Comparison of ENCODE assay signal across 8 cellular contexts in genomic region chr6:158870418-158870957, GRCh38. TPM values are rescaled to one million over a fixed set of nuclear protein-coding genes. Genes with fewer than 3 reads are reported as not detected.
DNase-seq lines count a peak whose midpoint lies in the region; ATAC-seq and TF ChIP-seq lines count a peak whose summit lies in the region.

No MANE protein-coding gene starts in this region.

- peak overlapping the region; percentile 80 for H2AK5ac ChIP-seq in trophoblast cell (ENCODE audit: low read length)

- peak overlapping the region; percentile 95; the same call in 1 of the 2 replicates for H2AFZ ChIP-seq in SK-N-SH (ENCODE audit: low read depth)
- no peak overlapping the region for H2AFZ ChIP-seq in trophoblast cell (ENCODE audit: insufficient read depth, low read length, poor library complexity)

- no peaks in the 10 kb centered on the region for H3K79me2 ChIP-seq in SK-N-SH (ENCODE audit: insufficient read depth)
- peaks cover 4% of the 10 kb centered on the region for H3K79me2 ChIP-seq in trophoblast cell (ENCODE audit: control insufficient read depth, insufficient read depth, low read length, poor library complexity)

- 97% methylated on average over 10 of the region's 11 CpGs for WGBS in SK-N-SH (ENCODE audit: low lambda C conversion rate)
- 100% methylated on average over 3 of the region's 11 CpGs for WGBS in trophoblast cell (ENCODE audit: extremely low coverage, insufficient coverage, insufficient read length)

- TF ChIP-seq CTCF in SK-N-SH (IDR thresholded peaks at IDR 0.05): no peak
- TF ChIP-seq CTCF in chondrocyte (IDR thresholded peaks at IDR 0.05): no peak
- no peak for TF ChIP-seq CTCF in mucosa of descending colon (IDR thresholded peaks at IDR 0.05)

- H3K18ac ChIP-seq in trophoblast cell (ENCODE audit: low read length): peak overlapping the region; percentile 4

- no peak overlapping the region for H3K4ac ChIP-seq in trophoblast cell (ENCODE audit: low read depth, low read length)

- no peaks in the 10 kb centered on the region for H3K9me3 Mint-ChIP-seq in chondrocyte (ENCODE audit: low read depth)

- peak overlapping the region; percentile 0 for H2BK5ac ChIP-seq in trophoblast cell (ENCODE audit: low read depth, low read length, poor library complexity)

- peak overlapping the region; percentile 78 for H3K4me3 Mint-ChIP-seq in chondrocyte (ENCODE audit: unreplicated experiment)

- H3K9ac ChIP-seq in SK-N-SH: peak overlapping the region; percentile 59; the same call in 1 of the 2 replicates
- peak overlapping the region; percentile 88 for H3K9ac ChIP-seq in HUES6 (ENCODE audit: low read length)
- no peak overlapping the region for H3K9ac ChIP-seq in trophoblast cell (ENCODE audit: low read length)

- H3K27me3 ChIP-seq in SK-N-SH (ENCODE audit: insufficient read depth) (no peaks in the 10 kb centered on the region), HUES6 (ENCODE audit: control insufficient read depth, insufficient read depth, low read length) (no peaks in the 10 kb centered on the region), trophoblast cell (ENCODE audit: insufficient read depth, low read length) (no peaks in the 10 kb centered on the region)

- DNase-seq in SK-N-SH: no peak
- no peak for DNase-seq in chondrocyte (ENCODE audit: low spot score)
- no peak for DNase-seq in trophoblast cell
- DNase-seq in stimulated activated naive CD4-positive, alpha-beta T cell treated with Interleukin-2 at 50 U/mL for 16 hours (lab: John Stamatoyannopoulos, UW): no peak
- no peak for DNase-seq in mucosa of descending colon

- H3K4me3 ChIP-seq in SK-N-SH (ENCODE audit: low read depth in 2 of 2, low read length in 1 of 2) (peak overlapping the region; percentile 54 to 56), HUES6 (ENCODE audit: low read depth, low read length) (peak overlapping the region; percentile 63), trophoblast cell (ENCODE audit: low read depth, low read length) (no peak overlapping the region), mucosa of descending colon (no peak overlapping the region)

- H3K27ac ChIP-seq in SK-N-SH (ENCODE audit: low read depth in 2 of 2, low read length in 1 of 2) (peak overlapping the region in 1 of 2 experiments; percentile 30; a peak in 2 of 4 replicates), HUES6 (ENCODE audit: low read depth, low read length) (peak overlapping the region; percentile 76; the same call in 1 of the 2 replicates), trophoblast cell (ENCODE audit: low read depth, low read length) (peak overlapping the region; percentile 55)

- ATAC-seq in SK-N-SH treated with all-trans-retinoic acid at 6 μM for 48 hours: no peak
- ATAC-seq in mucosa of descending colon: no peak
- ATAC-seq in GM18909 (IDR thresholded peaks at IDR 0.05; ENCODE audit: poor library complexity, unreplicated experiment): no peak

- intact Hi-C loops in mucosa of descending colon (cut with DNase I, micrococcal nuclease): no loop called here

- H3K4me1 ChIP-seq in SK-N-SH (ENCODE audit: control insufficient read depth in 1 of 2, insufficient read depth in 2 of 2, low read depth in 1 of 2, low read length in 1 of 2) (peaks cover 0 to 8% of the 10 kb centered on the region in 2 experiments; a peak in 1 of 4 replicates), HUES6 (ENCODE audit: control insufficient read depth, insufficient read depth, low read length) (peaks cover 16% of the 10 kb centered on the region), trophoblast cell (ENCODE audit: control insufficient read depth in 1 of 2, insufficient read depth in 2 of 2, low read length in 2 of 2) (peaks cover 4 to 6% of the 10 kb centered on the region in 2 experiments), mucosa of descending colon (ENCODE audit: low read depth) (peaks cover 9% of the 10 kb centered on the region)

- H3K14ac ChIP-seq in trophoblast cell (ENCODE audit: low read length): peak overlapping the region; percentile 10

- H4K8ac ChIP-seq in trophoblast cell (ENCODE audit: low read depth, low read length): no peak overlapping the region

- H3K9me3 ChIP-seq in SK-N-SH (no peaks in the 10 kb centered on the region), HUES6 (ENCODE audit: control insufficient read depth, insufficient read depth, low read depth, low read length) (no peaks in the 10 kb centered on the region), trophoblast cell (ENCODE audit: insufficient read depth, low read depth, low read length) (peaks cover 1% of the 10 kb centered on the region), mucosa of descending colon (no peaks in the 10 kb centered on the region)

- POLR2A ChIA-PET in SK-N-SH (lab: Yijun Ruan, JAX): no interaction called here

- no peaks in the 10 kb centered on the region for H3K36me3 Mint-ChIP-seq in chondrocyte (ENCODE audit: low read depth)

- no peak for TF ChIP-seq RAD21 in SK-N-SH (IDR thresholded peaks at IDR 0.05; ENCODE audit: low read length)

- H3K27ac Mint-ChIP-seq in chondrocyte (ENCODE audit: unreplicated experiment): peak overlapping the region; percentile 91

- H2BK12ac ChIP-seq in trophoblast cell (ENCODE audit: low read length): peak overlapping the region; percentile 55

- H3F3A ChIP-seq in SK-N-SH (replicated peaks; ENCODE audit: insufficient read depth): peaks cover 8% of the 10 kb centered on the region

- CTCF ChIA-PET in SK-N-SH (lab: Yijun Ruan, JAX): interaction anchor here (1.3 to 1.9 kb wide), 2 partner anchors 152 to 166 kb away, joined by 4 to 6 read pairs; no protein-coding TSS in a partner anchor

- H3K9me2 ChIP-seq in SK-N-SH: no peaks in the 10 kb centered on the region

- H3K36me3 ChIP-seq in SK-N-SH (replicated peaks in 1 of 2; ENCODE audit: control insufficient read depth in 1 of 2, insufficient read depth in 2 of 2, low read length in 1 of 2): no peaks in the 10 kb centered on the region
- H3K36me3 ChIP-seq in HUES6 (ENCODE audit: control insufficient read depth, insufficient read depth, low read length): no peaks in the 10 kb centered on the region
- H3K36me3 ChIP-seq in trophoblast cell (ENCODE audit: control insufficient read depth in 1 of 2, insufficient read depth in 2 of 2, low read length in 2 of 2): no peaks in the 10 kb centered on the region
- H3K36me3 ChIP-seq in mucosa of descending colon (ENCODE audit: low read depth): no peaks in the 10 kb centered on the region

- H4K20me1 ChIP-seq in SK-N-SH (ENCODE audit: insufficient read depth): no peaks in the 10 kb centered on the region

- no peak overlapping the region for H4K12ac ChIP-seq in trophoblast cell (ENCODE audit: low read depth, low read length)

- peak overlapping the region; percentile 66 for H3K4me2 ChIP-seq in SK-N-SH
- peak overlapping the region; percentile 53 for H3K4me2 ChIP-seq in trophoblast cell (ENCODE audit: low read length)

- TF ChIP-seq EP300 in SK-N-SH (IDR thresholded peaks at IDR 0.05; ENCODE audit: borderline replicate concordance in 1 of 2, low read depth in 1 of 2, low read length in 1 of 2): no peak

- peak overlapping the region; percentile 3 for H2BK120ac ChIP-seq in trophoblast cell (ENCODE audit: insufficient read depth, low read length, poor library complexity)

- H4K91ac ChIP-seq in trophoblast cell (ENCODE audit: low read depth, low read length): peak overlapping the region; percentile 72

- peaks cover 17% of the 10 kb centered on the region for H3K4me1 Mint-ChIP-seq in chondrocyte (ENCODE audit: low read depth)

- H3K27me3 Mint-ChIP-seq in chondrocyte (ENCODE audit: low read depth): peaks cover 3% of the 10 kb centered on the region

- H3K23ac ChIP-seq in trophoblast cell (ENCODE audit: low read length): no peak overlapping the region

- H3K79me1 ChIP-seq in trophoblast cell (ENCODE audit: low read length): peaks cover 11% of the 10 kb centered on the region

TF ChIP-seq in SK-N-SH, 30 proteins besides CTCF, POLR2A, EP300 and RAD21 (continues in another document):
- TF ChIP-seq GABPA (IDR thresholded peaks at IDR 0.05; ENCODE audit: low read depth): no peak
- TF ChIP-seq FOXM1 (IDR thresholded peaks at IDR 0.05; ENCODE audit: low read depth): no peak
- no peak for TF ChIP-seq USF1 (IDR thresholded peaks at IDR 0.05; ENCODE audit: borderline replicate concordance, low read depth)
- no peak for TF ChIP-seq RXRA (IDR thresholded peaks at IDR 0.05; ENCODE audit: borderline replicate concordance, low read depth)
- TF ChIP-seq TCF12 (IDR thresholded peaks at IDR 0.05): no peak
- no peak for TF ChIP-seq TAF1 (IDR thresholded peaks at IDR 0.05; ENCODE audit: borderline replicate concordance, low read depth, low read length)

TF ChIP-seq in SK-N-SH treated with all-trans-retinoic acid at 6 μM for 48 hours, 23 proteins besides CTCF, POLR2A, EP300 and RAD21 (continues in another document):
- TF ChIP-seq PATZ1 (CRISPR knock-in tag; IDR thresholded peaks at IDR 0.05; ENCODE audit: borderline replicate concordance) (no peak), PPARA (CRISPR knock-in tag; IDR thresholded peaks at IDR 0.05; ENCODE audit: borderline replicate concordance) (no peak), TCF4 (CRISPR knock-in tag; IDR thresholded peaks at IDR 0.05; ENCODE audit: borderline replicate concordance) (no peak), RARB (CRISPR knock-in tag; IDR thresholded peaks at IDR 0.05) (no peak), ESRRG (CRISPR knock-in tag; IDR thresholded peaks at IDR 0.05) (no peak), ZFP30 (CRISPR knock-in tag; IDR thresholded peaks at IDR 0.05) (no peak), ZNF565 (CRISPR knock-in tag; conservative IDR thresholded peaks at IDR 0.05; ENCODE audit: low read depth) (no peak), TOX (CRISPR knock-in tag; IDR thresholded peaks at IDR 0.05; ENCODE audit: borderline replicate concordance) (no peak), ZNF70 (CRISPR knock-in tag; IDR thresholded peaks at IDR 0.05) (no peak), BACH2 (CRISPR knock-in tag; IDR thresholded peaks at IDR 0.05; ENCODE audit: borderline replicate concordance) (no peak)

RNA-seq across cellular contexts. Expression of gene EZR, which starts 51.3 kb away (rescaled TPM):
- polyA plus RNA-seq in SK-N-SH (2012; rRNA removed): 84.3 and 92.0 TPM in 2 replicates
- polyA plus RNA-seq in SK-N-SH (2012; cell fraction: cytosol; rRNA removed): 62.4 and 69.7 TPM in 2 replicates
- 75.6 and 84.7 TPM in 2 replicates for polyA plus RNA-seq in SK-N-SH (2012; cell fraction: nucleus; rRNA removed)
- total RNA-seq in chondrocyte: 57.0 to 71.5 TPM (median 68.4 TPM) in 3 replicates
- 490 and 492 TPM in 2 replicates for polyA plus RNA-seq in trophoblast cell (2013)
- 100 to 1,000 TPM; 220 to 421 (median 334) TPM for total RNA-seq in mucosa of descending colon

Comparison
In these comparisons a context has a peak if more than half of its experiments do, and no peak if none do; other contexts are left out.
1. H3K4me3 ChIP-seq: peak in SK-N-SH (2 of 2) and HUES6 (single experiment); none in trophoblast cell (single experiment) and mucosa of descending colon (single experiment).